11 cellular contexts compared by ENCODE assay signal in genomic region chr20:3902041-3902440, GRCh38. TPM values are rescaled to one million over a fixed set of nuclear protein-coding genes. Genes with fewer than 3 reads are reported as not detected.
DNase-seq lines count a peak whose midpoint lies in the region; ATAC-seq and TF ChIP-seq lines count a peak whose summit lies in the region.
"Had no signal": no experiment of that assay in that cellular context is flagged by ENCODE, and none has a peak within 500 bp of the region (broad histone marks: within the 10 kb centered on the region; RNA-seq: fewer than 3 reads in every experiment).

No MANE protein-coding gene starts in this region.

- peaks cover 5% of the 10 kb centered on the region for H4K20me1 ChIP-seq in fibroblast of lung (ENCODE audit: control insufficient read depth, extremely low read depth, insufficient read depth, low read length)

- peaks cover 34% of the 10 kb centered on the region for H3K36me3 Mint-ChIP-seq in Caco-2 (ENCODE audit: insufficient read depth, unreplicated experiment)

- H3K27ac Mint-ChIP-seq in Caco-2 (ENCODE audit: unreplicated experiment), result peak overlapping the region; percentile 7

- CTCF ChIA-PET in Caco-2 (lab: Charles Lee), result no interaction called here

- ATAC-seq in RWPE2 (ENCODE audit: low read depth) (no peak), omental fat pad (ENCODE audit: low FRiP score) (no peak)
- ATAC-seq: activated naive CD4-positive, alpha-beta T cell treated with anti-CD3 and anti-CD28 coated beads, Interleukin-2, amount 50 U/mL, for 72 hours had no signal

- H3K9me3 Mint-ChIP-seq in Caco-2 (ENCODE audit: unreplicated experiment), result no peaks in the 10 kb centered on the region
- H3K9me3 Mint-ChIP-seq: activated naive CD4-positive, alpha-beta T cell treated with anti-CD3 and anti-CD28 coated beads, Interleukin-2, amount 50 U/mL, for 72 hours had no signal

- peak overlapping the region; percentile 47 for H3K27ac ChIP-seq in RWPE2 (ENCODE audit: poor library complexity, severe bottlenecking)
- peak overlapping the region; percentile 48 for H3K27ac ChIP-seq in fibroblast of lung (ENCODE audit: insufficient read depth, low read length)

- H3K9me3 ChIP-seq in Caco-2 (no peaks in the 10 kb centered on the region), RWPE2 (ENCODE audit: severe bottlenecking) (no peaks in the 10 kb centered on the region), fibroblast of lung (ENCODE audit: control insufficient read depth, insufficient read depth, low read depth, low read length) (no peaks in the 10 kb centered on the region), skeletal muscle satellite cell (replicated peaks; ENCODE audit: low read length) (no peaks in the 10 kb centered on the region)

- no TSS peak for BruUV-seq in Caco-2 (replicated peaks; lab: Mats Ljungman, UMichigan)

- H3K79me2 ChIP-seq in fibroblast of lung (ENCODE audit: control insufficient read depth, insufficient read depth, low read length), result peaks cover 97% of the 10 kb centered on the region

- no peaks in the 10 kb centered on the region for H3K36me3 ChIP-seq in Caco-2 (ENCODE audit: control insufficient read depth, insufficient read depth, low read length)
- peaks cover 30% of the 10 kb centered on the region for H3K36me3 ChIP-seq in RWPE2 (ENCODE audit: low read depth)
- H3K36me3 ChIP-seq in fibroblast of lung (ENCODE audit: control insufficient read depth, insufficient read depth, low read length), result no peaks in the 10 kb centered on the region
- H3K36me3 ChIP-seq in skeletal muscle satellite cell (ENCODE audit: insufficient read depth, low read length), result peaks cover 11% of the 10 kb centered on the region

- H3K27me3 Mint-ChIP-seq in Caco-2 (ENCODE audit: insufficient read depth, unreplicated experiment), result no peaks in the 10 kb centered on the region

- no peak overlapping the region for H2AFZ ChIP-seq in fibroblast of lung (ENCODE audit: low read length)

- no peak overlapping the region for H3K4me3 ChIP-seq in Caco-2 (ENCODE audit: low read depth, low read length)
- H3K4me3 ChIP-seq in RWPE2 (ENCODE audit: severe bottlenecking), result no peak overlapping the region
- peak overlapping the region in 2 of 4 experiments; percentile 11 to 34 for H3K4me3 ChIP-seq in fibroblast of lung (replicated peaks in 1 of 4; ENCODE audit: control extremely low read depth in 1 of 4, insufficient read depth in 1 of 4, low read depth in 3 of 4, low read length in 4 of 4)
- H3K4me3 ChIP-seq in skeletal muscle satellite cell (ENCODE audit: low read length), result no peak overlapping the region

- intact Hi-C loops in Caco-2 (cut with micrococcal nuclease; ENCODE audit: unreplicated experiment), result no loop called here

- H3K4me2 ChIP-seq in fibroblast of lung (ENCODE audit: extremely low read depth, insufficient read depth, low read length) (peak overlapping the region; percentile 79), skeletal muscle satellite cell (ENCODE audit: low read length) (peak overlapping the region; percentile 9)

- H3K9ac ChIP-seq in fibroblast of lung (ENCODE audit: insufficient read depth, low read length) (no peak overlapping the region), skeletal muscle satellite cell (ENCODE audit: low read depth, low read length) (no peak overlapping the region)

- peaks cover 24% of the 10 kb centered on the region for H3K4me1 Mint-ChIP-seq in Caco-2 (ENCODE audit: low read depth, unreplicated experiment)

- peaks cover 7% of the 10 kb centered on the region; the same call in 1 of the 2 replicates for H3K4me1 ChIP-seq in Caco-2
- peaks cover 46% of the 10 kb centered on the region for H3K4me1 ChIP-seq in RWPE2 (ENCODE audit: insufficient read depth, poor library complexity, severe bottlenecking)
- peaks cover 6% of the 10 kb centered on the region for H3K4me1 ChIP-seq in fibroblast of lung (ENCODE audit: control insufficient read depth, extremely low read depth, insufficient read depth, low read length)
- peaks cover 28% of the 10 kb centered on the region for H3K4me1 ChIP-seq in skeletal muscle satellite cell (ENCODE audit: control insufficient read depth, insufficient read depth, low read length)

- TF ChIP-seq CTCF in Caco-2 (IDR thresholded peaks at IDR 0.05; ENCODE audit: insufficient read depth in 1 of 2, low read depth in 1 of 2, low read length in 1 of 2, severe bottlenecking in 1 of 2, unreplicated experiment in 1 of 2) (no peak), RWPE2 (IDR thresholded peaks at IDR 0.05; ENCODE audit: poor library complexity, severe bottlenecking) (no peak), fibroblast of lung (conservative IDR thresholded peaks at IDR 0.05 in 1 of 2, IDR thresholded peaks at IDR 0.05 in 1 of 2; ENCODE audit: low read depth in 1 of 2, low read length in 2 of 2) (no peak), omental fat pad (IDR thresholded peaks at IDR 0.05) (no peak)

- DNase-seq in Caco-2 (no peak), RWPE2 (ENCODE audit: low spot score) (no peak), fibroblast of lung (ENCODE audit: low read depth in 2 of 2) (no peak), SW 1271 (lab: John Stamatoyannopoulos, UW) (no peak), midbrain (lab: John Stamatoyannopoulos, UW) (no peak), omental fat pad (ENCODE audit: low spot score) (no peak)
- DNase-seq: activated CD4-positive, CD25-positive, alpha-beta regulatory T cell; DMS79 treated with DMSO at 0.1 percent for 48 hours; NCI-H446 treated with DMSO at 0.1 percent for 48 hours had no signal

- H3K27me3 ChIP-seq in Caco-2 (replicated peaks; ENCODE audit: control insufficient read depth, insufficient read depth, low read length), result no peaks in the 10 kb centered on the region
- H3K27me3 ChIP-seq in RWPE2 (ENCODE audit: insufficient read depth, poor library complexity, severe bottlenecking), result no peaks in the 10 kb centered on the region
- H3K27me3 ChIP-seq in fibroblast of lung (ENCODE audit: control insufficient read depth, insufficient read depth, low read length), result no peaks in the 10 kb centered on the region
- H3K27me3 ChIP-seq in skeletal muscle satellite cell (ENCODE audit: control insufficient read depth, insufficient read depth, low read length), result no peaks in the 10 kb centered on the region

- POLR2A ChIA-PET in Caco-2 (lab: Charles Lee), result no interaction called here

- no peak overlapping the region for H3K4me3 Mint-ChIP-seq in Caco-2 (ENCODE audit: unreplicated experiment)

RNA-seq across cellular contexts. Expression of gene PANK2, which starts 12.9 kb away (rescaled TPM):
- total RNA-seq in Caco-2 (2022) (55.8 and 58.3 TPM in 2 replicates), fibroblast of lung (50.8 and 51.7 TPM in 2 replicates), omental fat pad (10 to 100 TPM; 32.8 to 45.0 (median 39.7) TPM)
- polyA plus RNA-seq in fibroblast of lung, result 32.0 and 33.7 TPM in 2 replicates
- 30.9 and 41.6 TPM in 2 replicates for polyA plus RNA-seq in fibroblast of lung (2012)
- polyA minus RNA-seq in fibroblast of lung (ENCODE audit: low replicate concordance), result 4.7 and 25.1 TPM in 2 replicates
- total RNA-seq in skeletal muscle satellite cell (2012; rRNA removed), result 40.6 and 42.3 TPM in 2 replicates

RNA-seq across cellular contexts. Expression of gene MAVS, which starts 55.4 kb away (rescaled TPM):
- total RNA-seq in Caco-2 (2022), result 49.3 and 56.4 TPM in 2 replicates
- total RNA-seq in fibroblast of lung, result 12.1 and 15.9 TPM in 2 replicates
- polyA plus RNA-seq in fibroblast of lung, result 14.4 and 16.4 TPM in 2 replicates
- polyA plus RNA-seq in fibroblast of lung (2012), result 19.7 and 22.1 TPM in 2 replicates
- polyA minus RNA-seq in fibroblast of lung (ENCODE audit: low replicate concordance), result 64.7 and 74.2 TPM in 2 replicates
- total RNA-seq in skeletal muscle satellite cell (2012; rRNA removed), result 22.7 and 24.6 TPM in 2 replicates
- total RNA-seq in omental fat pad, result 10 to 100 TPM; 21.8 to 37.8 (median 29.7) TPM
